Comparison of ENCODE assay signal across 21 cellular contexts in genomic region chrX:38149016-38149415, GRCh38.
"Had no signal": no experiment of that assay in that cellular context is flagged by ENCODE, and none has a peak within 500 bp of the region (broad histone marks: within the 10 kb centered on the region; RNA-seq: fewer than 3 reads in every experiment).

No MANE protein-coding gene starts in this region.

- DNase-seq: Karpas-422, KBM-7, MM.1S, NCI-H1092 treated with DMSO at 0.1 percent for 48 hours, NCI-H1417, NCI-H1436 treated with DMSO at 0.1 percent for 48 hours, NCI-H1694, NCI-H187 treated with DMSO at 0.1 percent for 48 hours, NCI-H2029 treated with DMSO at 0.1 percent for 48 hours, NCI-H2171, NCI-H226, NCI-H510A, NCI-H524 treated with DMSO at 0.1 percent for 48 hours, NCI-H69, NCI-H774, Right ventricle myocardium superior, RPMI8226, SIG-M5 had no signal

- H3K4me1 ChIP-seq: SJSA1 had no signal

- FAIRE-seq: RCC 7860 had no signal

- H3K27me3 ChIP-seq: SJSA1 had no signal

- H3K9me3 ChIP-seq: SJSA1 had no signal

- H3K27ac ChIP-seq: SJSA1, SK-N-MC had no signal

- H3K4me3 ChIP-seq: SJSA1, SK-N-MC had no signal

- H3K36me3 ChIP-seq: SJSA1 had no signal
